Comparison of ENCODE assay signal across 8 cellular contexts in the genomic region with DNA sequence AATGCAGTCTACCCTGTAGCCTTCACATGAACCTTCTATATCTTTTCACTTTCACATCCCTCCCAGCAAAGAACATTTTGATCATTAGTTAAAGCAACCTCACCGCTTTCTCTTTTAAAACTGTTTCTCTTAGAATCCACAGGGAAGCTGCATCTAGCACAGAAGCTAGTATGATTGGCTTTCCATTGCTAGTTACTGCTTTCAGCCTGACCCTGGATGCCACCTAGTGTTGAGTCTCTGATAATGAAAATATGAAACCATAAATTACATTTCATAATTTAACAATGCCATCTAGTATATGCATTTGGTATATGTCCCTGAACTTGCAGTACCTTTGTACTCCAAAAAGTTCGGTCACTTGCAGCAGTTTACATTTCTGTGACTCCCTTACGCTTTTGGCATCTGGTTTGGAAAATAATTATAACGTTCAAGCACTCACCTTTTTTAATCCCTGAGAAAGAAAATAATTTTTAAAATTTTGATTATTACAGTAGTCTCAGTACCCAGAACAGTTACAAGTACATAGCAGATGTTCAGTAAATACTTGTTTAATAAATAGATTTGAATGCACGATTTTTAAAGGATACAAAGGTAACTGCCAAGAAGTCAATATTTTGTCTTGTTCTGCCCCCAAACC. TPM values are rescaled to one million over a fixed set of nuclear protein-coding genes. Genes with fewer than 3 reads are reported as not detected.
DNase-seq lines count a peak whose midpoint lies in the region; ATAC-seq, FAIRE-seq and TF ChIP-seq lines count a peak whose summit lies in the region.

No MANE protein-coding gene starts in this region.

- no peak for TF ChIP-seq EP300 in K562 (IDR thresholded peaks at IDR 0.05; ENCODE audit: low read length)

- POLR2A ChIA-PET in K562 (lab: Yijun Ruan, JAX): interaction anchor here (1.5 to 1.6 kb wide), 2 partner anchors 15 to 23 kb away, joined by 4 to 5 read pairs; no protein-coding TSS in a partner anchor

- H3K9ac ChIP-seq in OCI-LY3 (ENCODE audit: low read length): no peak overlapping the region
- H3K9ac ChIP-seq in K562 (ENCODE audit: insufficient read depth in 1 of 2, low read depth in 2 of 2, low read length in 2 of 2): no peak overlapping the region

- no peak for TF ChIP-seq POLR2A in K562 (conservative IDR thresholded peaks at IDR 0.05)

- H4K20me1 ChIP-seq in OCI-LY3 (ENCODE audit: insufficient read depth, low read length): no peaks in the 10 kb centered on the region
- no peaks in the 10 kb centered on the region for H4K20me1 ChIP-seq in K562 (replicated peaks; ENCODE audit: control insufficient read depth, insufficient read depth, low read length)

- CTCF ChIA-PET in K562 (lab: Yijun Ruan, JAX; ENCODE audit: low intra/inter-chr PET ratio): interaction anchor here (0.6 to 3.3 kb wide), 2 partner anchors 15 to 114 kb away, joined by 3 to 66 read pairs; no protein-coding TSS in a partner anchor

- no peaks in the 10 kb centered on the region for H3K9me1 ChIP-seq in K562 (ENCODE audit: control insufficient read depth, insufficient read depth, low read length)

- FAIRE-seq in K562 (lab: Jason Lieb, UNC): peak; percentile 89

- 79% methylated on average over 5 of the region's 5 CpGs for WGBS in K562 (ENCODE audit: insufficient coverage, low coverage, missing lambda C conversion rate)

- H3K4me3 ChIP-seq in OCI-LY3 (ENCODE audit: low read length) (no peak overlapping the region), K562 (no peak overlapping the region)

- no peaks in the 10 kb centered on the region for H3K9me3 ChIP-seq in OCI-LY3 (ENCODE audit: insufficient read depth, low read length)
- no peaks in the 10 kb centered on the region for H3K9me3 ChIP-seq in K562 (replicated peaks; ENCODE audit: control insufficient read depth, insufficient read depth, low read depth, low read length)

- H3K27ac ChIP-seq in OCI-LY3 (ENCODE audit: low read length): no peak overlapping the region
- H3K27ac ChIP-seq in K562 (ENCODE audit: extremely low read depth, low read depth, low read length): no peak overlapping the region

- peak; percentile 91 to 97 for TF ChIP-seq RAD21 in K562 (CRISPR knock-in tag; conservative IDR thresholded peaks at IDR 0.05 in 1 of 2, IDR thresholded peaks at IDR 0.05 in 1 of 2)

- in situ Hi-C loops in K562 (cut with MboI): loop anchor here (5.0 kb wide), 1 partner anchor 104 kb away; no protein-coding TSS in a partner anchor

- H3K4me1 ChIP-seq in OCI-LY3 (ENCODE audit: low read length): no peaks in the 10 kb centered on the region
- H3K4me1 ChIP-seq in K562 (replicated peaks in 1 of 2; ENCODE audit: control insufficient read depth in 2 of 2, insufficient read depth in 2 of 2, low read length in 2 of 2): no peaks in the 10 kb centered on the region

- no peaks in the 10 kb centered on the region for H3K27me3 ChIP-seq in OCI-LY3 (ENCODE audit: low read depth, low read length)
- no peaks in the 10 kb centered on the region for H3K27me3 ChIP-seq in K562 (ENCODE audit: control insufficient read depth in 2 of 2, insufficient read depth in 2 of 2, low read length in 2 of 2)

- H2AFZ ChIP-seq in OCI-LY3 (ENCODE audit: low read depth, low read length) (no peak overlapping the region), K562 (ENCODE audit: low read depth, low read length) (no peak overlapping the region)

- ATAC-seq in GM19463 (IDR thresholded peaks at IDR 0.05; ENCODE audit: unreplicated experiment) (peak; percentile 93), HG03439 (IDR thresholded peaks at IDR 0.05; ENCODE audit: unreplicated experiment) (peak; percentile 82), K562 (peak; percentile 87)
- peak; percentile 36 for ATAC-seq in stimulated activated naive CD8-positive, alpha-beta T cell treated with anti-CD3 and anti-CD28 coated beads, Interleukin-15, Interleukin-2, amounts not matched to agents 100 U/mL and 50 U/mL, for 24 hours

- no TSS peak for BruUV-seq in K562 (replicated peaks; lab: Mats Ljungman, UMichigan)

- intact Hi-C loops in K562 (cut with micrococcal nuclease): loop anchor here (1.0 kb wide), 1 partner anchor 114 kb away; no protein-coding TSS in a partner anchor

- H3K4me2 ChIP-seq in OCI-LY3 (ENCODE audit: low read length): no peak overlapping the region
- no peak overlapping the region for H3K4me2 ChIP-seq in K562 (ENCODE audit: insufficient read depth, low read length)

- H3K79me2 ChIP-seq in OCI-LY3 (ENCODE audit: low read length) (no peaks in the 10 kb centered on the region), K562 (ENCODE audit: control insufficient read depth, insufficient read depth, low read length) (no peaks in the 10 kb centered on the region)

- TF ChIP-seq CTCF in OCI-LY3 (IDR thresholded peaks at IDR 0.05; ENCODE audit: low read depth, low read length) (peak; percentile 68), K562 (IDR thresholded peaks at IDR 0.05 in 2 of 3, conservative IDR thresholded peaks at IDR 0.05 in 1 of 3; ENCODE audit: insufficient read depth in 2 of 3, low read depth in 1 of 3, low read length in 3 of 3) (peak; percentile 63 to 93 (median 66))

- H3K36me3 ChIP-seq in OCI-LY3 (replicated peaks; ENCODE audit: low read depth, low read length): no peaks in the 10 kb centered on the region
- peaks cover 56% of the 10 kb centered on the region; the same call in 2 of the 3 replicates for H3K36me3 ChIP-seq in K562 (ENCODE audit: control insufficient read depth, insufficient read depth, low read length)

- peak; percentile 28 for DNase-seq in NCI-H510A treated with DMSO at 0.1 percent for 48 hours (lab: John Stamatoyannopoulos, UW)
- no peak for DNase-seq in NCI-H510A (lab: John Stamatoyannopoulos, UW)
- peak; percentile 24 to 60 (median 38) for DNase-seq in K562 (ENCODE audit: extremely low read depth in 1 of 4, low spot score in 3 of 4)
- peak; percentile 23 for DNase-seq in iPS-NIHi11 (ENCODE audit: low spot score)
- peak; percentile 17 for DNase-seq in stimulated activated naive CD8-positive, alpha-beta T cell treated with anti-CD3 and anti-CD28 coated beads, Interleukin-15, Interleukin-2, amounts not matched to agents 100 U/mL and 50 U/mL, for 24 hours

TF ChIP-seq in K562, 482 proteins besides CTCF, POLR2A, EP300 and RAD21 (continues in another document):
- TF ChIP-seq MEIS2 (IDR thresholded peaks at IDR 0.05; ENCODE audit: partially characterized antibody): peak; percentile 67

RNA-seq across cellular contexts. Expression of a gene that starts 22.7 kb away (rescaled TPM):
- total RNA-seq in K562 (2011; cell fraction: chromatin; rRNA removed; ENCODE audit: low replicate concordance): 8.9 and 14.9 TPM in 2 replicates
- 8.4 and 9.3 TPM in 2 replicates for total RNA-seq in K562 (2011; cell fraction: nucleolus; rRNA removed)
- 10.0 and 15.1 TPM in 2 replicates for total RNA-seq in K562 (2011; cell fraction: nucleoplasm; rRNA removed)
- total RNA-seq in K562 (2014; rRNA removed) (35.8 and 42.3 TPM in 2 replicates), K562 (2014; rRNA removed; fragmentation: Illumina TruSeq; extraction: Trizol) (118 and 129 TPM in 2 replicates), K562 (2015; rRNA removed; fragmentation: Illumina TruSeq; extraction: Trizol) (115 and 129 TPM in 2 replicates), K562 (2021) (82.7 and 97.1 TPM in 2 replicates)
- polyA plus RNA-seq in K562 (2011; rRNA removed) (108 and 156 TPM in 2 replicates), K562 (2014; fragmentation: Illumina TruSeq; extraction: Trizol) (102 and 115 TPM in 2 replicates), K562 (2014; fragmentation: Nextera tagmentation; extraction: Ambion mirVana) (100 to 1,000 TPM; 308 to 342 TPM), K562 (2014; rRNA removed) (68.1 and 71.0 TPM in 2 replicates)
- polyA plus RNA-seq in K562 (2011; cell fraction: cytosol; rRNA removed): 21.2 and 32.9 TPM in 2 replicates
- 17.1 and 32.1 TPM in 2 replicates for polyA plus RNA-seq in K562 (2011; cell fraction: nucleus; rRNA removed)
- polyA plus RNA-seq in K562 (2012): 51.7 and 82.4 TPM in 2 replicates
- polyA minus RNA-seq in K562 (2011; rRNA and poly(A)+ RNA removed): 36.3 and 44.9 TPM in 2 replicates
- 8.9 and 24.4 TPM in 2 replicates for polyA minus RNA-seq in K562 (2011; cell fraction: cytosol; rRNA and poly(A)+ RNA removed)
- 6.5 and 8.2 TPM in 2 replicates for polyA minus RNA-seq in K562 (2011; cell fraction: nucleus; rRNA and poly(A)+ RNA removed)

RNA-seq across cellular contexts. Expression of a gene that starts 24.0 kb away (rescaled TPM):
- total RNA-seq in K562 (2011; cell fraction: chromatin; rRNA removed; ENCODE audit: low replicate concordance): 1.6 and 5.9 TPM in 2 replicates
- total RNA-seq in K562 (2011; cell fraction: nucleolus; rRNA removed): 0.83 and 1.6 TPM in 2 replicates
- total RNA-seq in K562 (2011; cell fraction: nucleoplasm; rRNA removed): 2.6 and 3.9 TPM in 2 replicates
- total RNA-seq in K562 (2014; rRNA removed): 2.5 and 2.6 TPM in 2 replicates
- 4.2 and 4.9 TPM in 2 replicates for total RNA-seq in K562 (2014; rRNA removed; fragmentation: Illumina TruSeq; extraction: Trizol)
- 4.4 and 4.8 TPM in 2 replicates for total RNA-seq in K562 (2015; rRNA removed; fragmentation: Illumina TruSeq; extraction: Trizol)
- 3.5 and 3.6 TPM in 2 replicates for total RNA-seq in K562 (2021)
- 1.7 and 2.7 TPM in 2 replicates for polyA plus RNA-seq in K562 (2011; rRNA removed)
- 0.60 and 0.78 TPM in 2 replicates for polyA plus RNA-seq in K562 (2011; cell fraction: cytosol; rRNA removed)
- polyA plus RNA-seq in K562 (2011; cell fraction: nucleus; rRNA removed): 0.82 and 1.0 TPM in 2 replicates
- polyA plus RNA-seq in K562 (2012): 2.3 TPM in 2 replicates
- polyA plus RNA-seq in K562 (2014; fragmentation: Illumina TruSeq; extraction: Trizol): 2.6 and 2.8 TPM in 2 replicates
- polyA plus RNA-seq in K562 (2014; fragmentation: Nextera tagmentation; extraction: Ambion mirVana): 1 to 10 TPM in 1 of 2 experiments, under 1 TPM in 1; 0.98 to 1.6 TPM
- polyA plus RNA-seq in K562 (2014; rRNA removed): 1.4 and 1.6 TPM in 2 replicates
- polyA minus RNA-seq in K562 (2011; rRNA and poly(A)+ RNA removed): 4.7 TPM in 2 replicates
- 2.0 and 2.2 TPM in 2 replicates for polyA minus RNA-seq in K562 (2011; cell fraction: cytosol; rRNA and poly(A)+ RNA removed)
- polyA minus RNA-seq in K562 (2011; cell fraction: nucleus; rRNA and poly(A)+ RNA removed): 3.1 and 4.3 TPM in 2 replicates

RNA-seq across cellular contexts. Expression of a gene that starts 43.1 kb away (rescaled TPM):
- 4.9 and 17.0 TPM in 2 replicates for total RNA-seq in K562 (2011; cell fraction: chromatin; rRNA removed; ENCODE audit: low replicate concordance)
- total RNA-seq in K562 (2011; cell fraction: nucleolus; rRNA removed): 2.5 and 3.4 TPM in 2 replicates
- 7.3 and 15.3 TPM in 2 replicates for total RNA-seq in K562 (2011; cell fraction: nucleoplasm; rRNA removed)
- total RNA-seq in K562 (2014; rRNA removed) (5.3 and 6.2 TPM in 2 replicates), K562 (2014; rRNA removed; fragmentation: Illumina TruSeq; extraction: Trizol) (15.8 and 18.3 TPM in 2 replicates), K562 (2015; rRNA removed; fragmentation: Illumina TruSeq; extraction: Trizol) (16.6 and 17.8 TPM in 2 replicates), K562 (2021) (12.3 and 13.8 TPM in 2 replicates)
- polyA plus RNA-seq in K562 (2011; rRNA removed) (18.9 and 24.4 TPM in 2 replicates), K562 (2014; fragmentation: Illumina TruSeq; extraction: Trizol) (9.9 and 13.5 TPM in 2 replicates), K562 (2014; fragmentation: Nextera tagmentation; extraction: Ambion mirVana) (1 to 10 TPM; 4.1 to 6.4 TPM), K562 (2014; rRNA removed) (7.9 and 9.0 TPM in 2 replicates)
- 6.4 and 9.1 TPM in 2 replicates for polyA plus RNA-seq in K562 (2011; cell fraction: cytosol; rRNA removed)
- 7.4 and 12.5 TPM in 2 replicates for polyA plus RNA-seq in K562 (2011; cell fraction: nucleus; rRNA removed)
- 11.6 and 12.1 TPM in 2 replicates for polyA plus RNA-seq in K562 (2012)
- polyA minus RNA-seq in K562 (2011; rRNA and poly(A)+ RNA removed): 9.0 and 9.5 TPM in 2 replicates
- 3.5 and 6.1 TPM in 2 replicates for polyA minus RNA-seq in K562 (2011; cell fraction: cytosol; rRNA and poly(A)+ RNA removed)
- 7.7 and 13.2 TPM in 2 replicates for polyA minus RNA-seq in K562 (2011; cell fraction: nucleus; rRNA and poly(A)+ RNA removed)

Comparison
In these comparisons a context has a peak if more than half of its experiments do, and no peak if none do; other contexts are left out.
1. ATAC-seq: peak in every context shown above with its lines; median percentile 93 in GM19463; 87 in K562; 82 in HG03439; 36 in stimulated activated naive CD8-positive, alpha-beta T cell treated with anti-CD3 and anti-CD28 coated beads, Interleukin-15, Interleukin-2, amounts not matched to agents 100 U/mL and 50 U/mL, for 24 hours.